In genomic region chr5:180860887-180861822, GRCh38 we compare ENCODE assay signal across 8 cellular contexts. TPM values are rescaled to one million over a fixed set of nuclear protein-coding genes. Genes with fewer than 3 reads are reported as not detected.
DNase-seq lines count a peak whose midpoint lies in the region; ATAC-seq and TF ChIP-seq lines count a peak whose summit lies in the region.

Gene ZFP62 (minus strand): TSS chr5:180861276. CDS start chr5:180861219, 57 bp downstream.

- no peaks in the 10 kb centered on the region for H3K36me3 ChIP-seq in right lobe of liver

- H3K4me3 ChIP-seq in right lobe of liver, result peak within 1 kb of the TSS; percentile 85 to 91 (median 89)

- DNase-seq in CD14-positive monocyte (ENCODE audit: low spot score), result peak; percentile 86
- DNase-seq in NCI-H748 (lab: John Stamatoyannopoulos, UW; ENCODE audit: unreplicated experiment), result peak; percentile 98
- DNase-seq in activated CD4-positive, alpha-beta T cell treated with anti-CD3 and anti-CD28 coated beads, Interleukin-2, amount 50 U/mL, for 4 hours, result peak; percentile 79 to 80
- DNase-seq in dermis blood vessel endothelial cell, result peak; percentile 95
- peak; percentile 91 to 94 (median 94) for DNase-seq in right lobe of liver
- peak; percentile 86 for DNase-seq in stimulated activated CD4-positive, alpha-beta T cell treated with anti-CD3 and anti-CD28 coated beads, Interleukin-4, amount 100 ng/mL, for 24 hours

- no peaks in the 10 kb centered on the region for H3K9me3 ChIP-seq in right lobe of liver

- peak; percentile 82 for ATAC-seq in GM19395 (IDR thresholded peaks at IDR 0.05; ENCODE audit: unreplicated experiment)
- ATAC-seq in HG03558 (IDR thresholded peaks at IDR 0.05; ENCODE audit: extremely low read depth, unreplicated experiment), result peak; percentile 76
- peak; percentile 96 to 97 (median 97) for ATAC-seq in right lobe of liver

- H3K9me3 Mint-ChIP-seq in CD14-positive monocyte, result peaks cover 0 to 2% (median 0%) of the 10 kb centered on the region in 7 donors

- peak within 1 kb of the TSS; percentile 76 to 92 (median 81) for H3K27ac ChIP-seq in right lobe of liver

- peaks cover 4 to 22% of the 10 kb centered on the region in 2 donors for H3K36me3 Mint-ChIP-seq in CD14-positive monocyte

- 0% methylated on average over 3 of the region's 84 CpGs for whole genome bisulfite sequencing in right lobe of liver (ENCODE audit: insufficient coverage, low coverage, low lambda C conversion rate, missing lambda C conversion rate)

- H3K27me3 Mint-ChIP-seq in CD14-positive monocyte (ENCODE audit: low read depth in 3 of 3), result peaks cover 0 to 6% (median under 1%) of the 10 kb centered on the region in 3 donors

- H3K4me1 ChIP-seq in right lobe of liver, result peaks cover 0 to 8% (median 0%) of the 10 kb centered on the region in 4 donors

- H3K27me3 ChIP-seq in right lobe of liver, result no peaks in the 10 kb centered on the region

- peak within 1 kb of the TSS; percentile 83 to 94 (median 90) for H3K27ac Mint-ChIP-seq in CD14-positive monocyte

- peak; percentile 75 for TF ChIP-seq POLR2A in right lobe of liver (IDR thresholded peaks at IDR 0.05)

- intact Hi-C loops in CD14-positive monocyte (cut with micrococcal nuclease) (loop anchor here (2.0 to 10.0 kb wide), 3 partner anchors 34 to 294 kb away; partner anchors contain the start of gene MGAT1 (in 2 of the 2)), right lobe of liver (cut with DNase I) (no loop called here)

- H3K4me1 Mint-ChIP-seq in CD14-positive monocyte, result peaks cover 11% of the 10 kb centered on the region

- H3K4me3 Mint-ChIP-seq in CD14-positive monocyte, result peak within 1 kb of the TSS; percentile 90 to 93

- peak; percentile 42 for TF ChIP-seq CTCF in CD14-positive monocyte (IDR thresholded peaks at IDR 0.05)
- peak in 1 of 4 donors; percentile 12 for TF ChIP-seq CTCF in right lobe of liver (IDR thresholded peaks at IDR 0.05)

RNA-seq across cellular contexts. Expression of gene ZFP62, which starts in this region (rescaled TPM):
- polyA plus RNA-seq in CD14-positive monocyte, result 1 to 10 TPM; 4.1 to 7.1 TPM
- total RNA-seq in dermis blood vessel endothelial cell (21.5 and 23.1 TPM in 2 replicates), right lobe of liver (1 to 10 TPM; 3.6 to 9.0 (median 6.0) TPM)

Comparison
In these comparisons a context has a peak if more than half of its experiments do, and no peak if none do; other contexts are left out.
1. Peak in every context shown above with its lines: DNase-seq, ATAC-seq, H3K4me3 ChIP-seq and H3K27ac ChIP-seq.
2. intact Hi-C loops: an anchor here in CD14-positive monocyte (2.0 to 10.0 kb wide); none called in right lobe of liver.